8 cellular contexts compared by ENCODE assay signal in genomic region chr9:137550241-137550621, GRCh38. TPM values are rescaled to one million over a fixed set of nuclear protein-coding genes. Genes with fewer than 3 reads are reported as not detected.
DNase-seq lines count a peak whose midpoint lies in the region; ATAC-seq, FAIRE-seq and TF ChIP-seq lines count a peak whose summit lies in the region.

PNPLA7 (minus strand) TSS chr9:137550402; CDS start chr9:137550197, 205 bp downstream.

- peaks cover 25% of the 10 kb centered on the region for H3K4me1 Mint-ChIP-seq in nephron progenitor cell

- H3K27me3 Mint-ChIP-seq in nephron progenitor cell (ENCODE audit: low read depth, poor library complexity): peaks cover 4% of the 10 kb centered on the region

- H3K4me1 ChIP-seq in Loucy (ENCODE audit: insufficient read depth, low read length, poor library complexity, severe bottlenecking): peaks cover 2% of the 10 kb centered on the region
- peaks cover 0 to 32% (median 23%) of the 10 kb centered on the region in 4 donors for H3K4me1 ChIP-seq in tibial artery

- peak; percentile 21 for ATAC-seq in activated naive CD4-positive, alpha-beta T cell treated with anti-CD3 and anti-CD28 coated beads, Interleukin-2, amount 50 U/mL, for 72 hours
- no peak for ATAC-seq in HG02610 (IDR thresholded peaks at IDR 0.05; ENCODE audit: unreplicated experiment)

- peak within 1 kb of the TSS in 1 of 2 donors; percentile 68 for H3K27ac Mint-ChIP-seq in activated naive CD4-positive, alpha-beta T cell treated with anti-CD3 and anti-CD28 coated beads, Interleukin-2, amount 50 U/mL, for 72 hours
- peak within 1 kb of the TSS; percentile 54 for H3K27ac Mint-ChIP-seq in nephron progenitor cell

- H3K27me3 ChIP-seq in Loucy (ENCODE audit: insufficient read depth, low read length, poor library complexity, severe bottlenecking): no peaks in the 10 kb centered on the region
- H3K27me3 ChIP-seq in tibial artery: no peaks in the 10 kb centered on the region

- peaks cover 0 to 7% of the 10 kb centered on the region in 2 donors for H3K36me3 Mint-ChIP-seq in activated naive CD4-positive, alpha-beta T cell treated with anti-CD3 and anti-CD28 coated beads, Interleukin-2, amount 50 U/mL, for 72 hours
- H3K36me3 Mint-ChIP-seq in nephron progenitor cell (ENCODE audit: low read depth): peaks cover 33% of the 10 kb centered on the region

- peak within 1 kb of the TSS; percentile 82 for H3K4me3 Mint-ChIP-seq in nephron progenitor cell

- FAIRE-seq in frontal cortex (lab: Jason Lieb, UNC): no peak

- H3K9ac ChIP-seq in Loucy (ENCODE audit: low read depth, low read length, poor library complexity, severe bottlenecking): peak within 1 kb of the TSS; percentile 64

- no peaks in the 10 kb centered on the region for H3K9me3 ChIP-seq in Loucy (ENCODE audit: insufficient read depth, low read depth, low read length)
- H3K9me3 ChIP-seq in tibial artery: no peaks in the 10 kb centered on the region

- H2AFZ ChIP-seq in Loucy (ENCODE audit: low read length): peak within 1 kb of the TSS; percentile 70

- no peaks in the 10 kb centered on the region for H3K9me3 Mint-ChIP-seq in activated naive CD4-positive, alpha-beta T cell treated with anti-CD3 and anti-CD28 coated beads, Interleukin-2, amount 50 U/mL, for 72 hours
- peaks cover 26% of the 10 kb centered on the region for H3K9me3 Mint-ChIP-seq in nephron progenitor cell

- H3K4me3 ChIP-seq in Loucy (ENCODE audit: low read length, poor library complexity, severe bottlenecking) (peak within 1 kb of the TSS; percentile 67), tibial artery (peak within 1 kb of the TSS; percentile 85 to 92)

- DNase-seq in DMS153 treated with DMSO at 0.1 percent for 48 hours (lab: John Stamatoyannopoulos, UW; ENCODE audit: unreplicated experiment) (peak; percentile 62), SHP77 (lab: John Stamatoyannopoulos, UW) (peak; percentile 78 to 83), frontal cortex (ENCODE audit: low spot score in 2 of 2) (peak; percentile 80 to 81), nephron progenitor cell (peak; percentile 74), tibial artery (peak; percentile 95 to 96)
- DNase-seq in activated naive CD4-positive, alpha-beta T cell treated with anti-CD3 and anti-CD28 coated beads, Interleukin-2, amount 50 U/mL, for 72 hours (ENCODE audit: low spot score in 2 of 2): peak in 1 of 2 donors; percentile 48

- intact Hi-C loops in tibial artery (cut with DNase I; ENCODE audit: low total_unique reads): no loop called here

- peak within 1 kb of the TSS; percentile 65 for H3K4me2 ChIP-seq in Loucy (ENCODE audit: low read depth, low read length, poor library complexity, severe bottlenecking)

- no peaks in the 10 kb centered on the region for H4K20me1 ChIP-seq in Loucy (ENCODE audit: insufficient read depth, low read length, poor library complexity, severe bottlenecking)

- TF ChIP-seq CTCF in Loucy (conservative IDR thresholded peaks at IDR 0.05; ENCODE audit: low read length) (no peak), nephron progenitor cell (IDR thresholded peaks at IDR 0.05) (no peak), tibial artery (IDR thresholded peaks at IDR 0.05) (no peak)

- H3K36me3 ChIP-seq in Loucy (ENCODE audit: insufficient read depth, low read length): peaks cover 8% of the 10 kb centered on the region; the same call in 1 of the 2 replicates
- peaks cover 5 to 28% (median 20%) of the 10 kb centered on the region in 3 donors for H3K36me3 ChIP-seq in tibial artery

- H3K79me2 ChIP-seq in Loucy (ENCODE audit: insufficient read depth, low read length): 0 out of 2 replicates have a peak, but pooled peaks cover 7% of the 10 kb centered on the region

- H3F3A ChIP-seq in Loucy (ENCODE audit: low read depth): 0 out of 2 replicates have a peak, but pooled peaks cover 3% of the 10 kb centered on the region

- H3K27ac ChIP-seq in tibial artery: peak within 1 kb of the TSS; percentile 86 to 98

- H3K9me2 ChIP-seq in Loucy (replicated peaks; ENCODE audit: low read depth, low read length): no peaks in the 10 kb centered on the region

RNA-seq across cellular contexts. Expression of gene PNPLA7, which starts in this region (rescaled TPM):
- 1 to 10 TPM; 3.7 to 4.4 TPM for total RNA-seq in activated naive CD4-positive, alpha-beta T cell treated with anti-CD3 and anti-CD28 coated beads, Interleukin-2, amount 50 U/mL, for 72 hours
- total RNA-seq in frontal cortex: 0.82 TPM

Comparison
In these comparisons a context has a peak if more than half of its experiments do, and no peak if none do; other contexts are left out.
1. Peak in DNase-seq in frontal cortex; RNA of the gene not detected or under 1 TPM.